8 cellular contexts compared by ENCODE assay signal in the genomic region with DNA sequence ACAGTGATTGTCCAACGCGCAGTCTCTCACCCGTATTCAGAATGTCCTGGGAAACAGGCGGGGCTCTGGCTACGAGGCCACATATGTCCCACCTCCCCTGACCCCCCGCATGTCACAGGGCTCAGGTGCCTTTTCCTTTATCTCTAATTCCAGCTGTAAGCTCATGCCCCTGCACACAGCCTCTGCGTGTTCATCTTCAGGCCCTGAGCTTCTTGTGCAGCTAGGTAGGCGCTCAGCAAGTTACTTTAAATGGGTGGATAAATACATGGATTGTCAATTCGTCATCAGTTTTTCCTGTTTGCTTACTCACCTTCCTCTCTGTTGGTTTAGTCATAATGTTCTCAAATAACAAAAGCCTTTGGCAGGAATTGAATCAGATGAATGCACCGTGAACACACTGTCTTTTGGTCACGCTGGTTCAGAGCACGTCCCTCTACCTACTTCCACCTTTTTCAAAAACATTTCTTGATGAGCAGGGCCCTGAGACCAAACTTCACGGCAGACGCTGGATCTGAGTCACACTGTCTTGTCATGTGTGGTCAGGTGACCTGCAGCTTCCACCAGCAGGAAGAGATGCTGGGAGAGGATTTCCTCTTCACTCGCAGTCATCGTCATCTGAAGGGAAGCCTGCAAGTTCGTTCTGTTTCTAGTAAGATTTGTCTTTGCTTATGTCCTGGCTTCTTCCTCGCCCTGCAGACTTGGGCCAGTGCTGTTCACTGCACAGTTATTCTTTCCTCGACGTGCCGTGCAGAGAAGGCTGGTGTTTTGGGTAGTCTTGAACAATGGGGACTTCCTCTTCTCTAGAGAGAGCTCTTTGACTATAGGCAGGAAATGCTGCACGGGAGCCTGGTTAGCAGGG.
DNase-seq lines count a peak whose midpoint lies in the region; TF ChIP-seq lines count a peak whose summit lies in the region.

No MANE protein-coding gene starts in this region.

- no peaks in the 10 kb centered on the region for H3K9me2 ChIP-seq in Loucy (replicated peaks; ENCODE audit: low read depth, low read length)

- H3K9ac ChIP-seq in Loucy (ENCODE audit: low read depth, low read length, poor library complexity, severe bottlenecking): peak overlapping the region; percentile 57

- H3K4me3 ChIP-seq in Loucy (ENCODE audit: low read length, poor library complexity, severe bottlenecking): peak overlapping the region; percentile 76
- H3K4me3 ChIP-seq in astrocyte of the cerebellum (ENCODE audit: low read depth, low read length): no peak overlapping the region

- peak; percentile 75 for DNase-seq in EL
- peak; percentile 65 for DNase-seq in H4 (ENCODE audit: low spot score)
- peak; percentile 71 for DNase-seq in T-helper 2 cell treated with Interferon-gamma antibody and Interleukin-4, amounts not matched to agents 5 μg/mL and 100 μg/mL, for 36 hours (ENCODE audit: low spot score)
- DNase-seq in astrocyte of the cerebellum (ENCODE audit: low read depth): peak; percentile 57
- DNase-seq in kidney glomerular epithelial cell (lab: John Stamatoyannopoulos, UW): peak; percentile 95
- peak; percentile 58 for DNase-seq in stimulated activated CD4-positive, alpha-beta T cell treated with anti-CD3 and anti-CD28 coated beads, Interleukin-4, amount 100 ng/mL, for 1 hour
- no peak for DNase-seq in GOT3 (lab: John Stamatoyannopoulos, UW)

- peak overlapping the region; percentile 99 for H3K27ac Mint-ChIP-seq in T-helper 2 cell treated with Interferon-gamma antibody and Interleukin-4, amounts not matched to agents 5 μg/mL and 100 μg/mL, for 36 hours

- no peaks in the 10 kb centered on the region for H3K9me3 ChIP-seq in Loucy (ENCODE audit: insufficient read depth, low read depth, low read length)

- H3K79me2 ChIP-seq in Loucy (ENCODE audit: insufficient read depth, low read length): no peaks in the 10 kb centered on the region

- no peaks in the 10 kb centered on the region for H3K27me3 ChIP-seq in Loucy (ENCODE audit: insufficient read depth, low read length, poor library complexity, severe bottlenecking)

- in situ Hi-C loops in astrocyte of the cerebellum (cut with HindIII; ENCODE audit: low sequenced_read_pairs): no loop called here

- H4K20me1 ChIP-seq in Loucy (ENCODE audit: insufficient read depth, low read length, poor library complexity, severe bottlenecking): no peaks in the 10 kb centered on the region

- H3K36me3 Mint-ChIP-seq in T-helper 2 cell treated with Interferon-gamma antibody and Interleukin-4, amounts not matched to agents 5 μg/mL and 100 μg/mL, for 36 hours (ENCODE audit: low read depth): peaks cover 19% of the 10 kb centered on the region

- H3K4me2 ChIP-seq in Loucy (ENCODE audit: low read depth, low read length, poor library complexity, severe bottlenecking): peak overlapping the region; percentile 73

- no peaks in the 10 kb centered on the region for H3F3A ChIP-seq in Loucy (ENCODE audit: low read depth)

- peak overlapping the region; percentile 87 for H3K4me3 Mint-ChIP-seq in T-helper 2 cell treated with Interferon-gamma antibody and Interleukin-4, amounts not matched to agents 5 μg/mL and 100 μg/mL, for 36 hours

- TF ChIP-seq CTCF in Loucy (conservative IDR thresholded peaks at IDR 0.05; ENCODE audit: low read length) (no peak), astrocyte of the cerebellum (IDR thresholded peaks at IDR 0.05; ENCODE audit: low read depth, low read length, missing control alignments) (no peak)

- peaks cover 23% of the 10 kb centered on the region for H3K4me1 ChIP-seq in Loucy (ENCODE audit: insufficient read depth, low read length, poor library complexity, severe bottlenecking)

- H3K9me3 Mint-ChIP-seq in T-helper 2 cell treated with Interferon-gamma antibody and Interleukin-4, amounts not matched to agents 5 μg/mL and 100 μg/mL, for 36 hours: peaks cover 8% of the 10 kb centered on the region

- no peaks in the 10 kb centered on the region for H3K36me3 ChIP-seq in Loucy (ENCODE audit: insufficient read depth, low read length)

- peak overlapping the region; percentile 88 for H2AFZ ChIP-seq in Loucy (ENCODE audit: low read length)

- no peaks in the 10 kb centered on the region for H3K27me3 Mint-ChIP-seq in T-helper 2 cell treated with Interferon-gamma antibody and Interleukin-4, amounts not matched to agents 5 μg/mL and 100 μg/mL, for 36 hours (ENCODE audit: low read depth)

- H3K4me1 Mint-ChIP-seq in T-helper 2 cell treated with Interferon-gamma antibody and Interleukin-4, amounts not matched to agents 5 μg/mL and 100 μg/mL, for 36 hours (ENCODE audit: low read depth): peaks cover 23% of the 10 kb centered on the region
